20 cellular contexts compared by ENCODE assay signal in the genomic region with DNA sequence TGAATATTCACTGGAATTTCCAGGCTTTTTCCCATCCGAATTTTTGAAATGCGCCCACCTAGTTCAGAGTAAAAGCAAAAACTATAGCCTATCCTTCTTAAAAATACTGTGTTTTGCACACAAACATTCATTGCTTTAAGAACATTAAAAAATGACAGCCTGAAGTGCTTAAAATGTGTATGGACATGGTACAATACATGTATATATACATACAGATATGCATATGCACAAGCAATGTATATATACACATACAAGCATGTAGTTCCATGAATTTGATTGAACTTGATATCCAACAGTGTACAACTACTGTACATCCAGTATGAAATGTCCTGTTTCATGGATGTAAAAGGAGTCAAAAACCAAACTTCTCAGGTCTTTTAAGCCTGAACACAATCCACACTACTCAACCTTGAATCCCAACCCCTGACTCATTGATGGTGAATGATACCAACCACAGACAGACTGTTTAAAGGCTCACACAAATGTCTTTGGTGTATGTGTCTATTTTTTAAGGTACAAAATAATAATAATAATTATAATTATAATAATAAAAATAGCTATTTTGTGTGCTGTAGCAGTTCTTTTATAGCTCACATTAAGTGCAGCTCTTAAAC. TPM values are rescaled to one million over a fixed set of nuclear protein-coding genes. Genes with fewer than 3 reads are reported as not detected.
"Had no signal": no experiment of that assay in that cellular context is flagged by ENCODE, and none has a peak within 500 bp of the region (broad histone marks: within the 10 kb centered on the region; RNA-seq: fewer than 3 reads in every experiment).

No MANE protein-coding gene starts in this region.

- H3K27me3 Mint-ChIP-seq: activated CD4-positive, alpha-beta memory T cell treated with anti-CD3 and anti-CD28 coated beads, Interleukin-2, amount 10 ng/mL, durations not matched to agents 7 days and 5 days; activated naive CD4-positive, alpha-beta T cell treated with anti-CD3 and anti-CD28 coated beads, Interleukin-2, amount 50 U/mL, for 24 hours; activated T-cell treated with anti-CD3 and anti-CD28 coated beads, Interleukin-2, amount 50 U/mL, for 24 hours had no signal

- ATAC-seq: activated CD4-positive, alpha-beta T cell treated with anti-CD3 and anti-CD28 coated beads for 36 hours; body of pancreas; psoas muscle; right lobe of liver had no signal

- H3K9me3 Mint-ChIP-seq: activated CD4-positive, alpha-beta memory T cell treated with anti-CD3 and anti-CD28 coated beads, Interleukin-2, amount 10 ng/mL, durations not matched to agents 7 days and 5 days; activated naive CD4-positive, alpha-beta T cell treated with anti-CD3 and anti-CD28 coated beads, Interleukin-2, amount 50 U/mL, for 24 hours; activated T-cell treated with anti-CD3 and anti-CD28 coated beads, Interleukin-2, amount 50 U/mL, for 24 hours; nephron had no signal

- H3K27me3 ChIP-seq: adrenal gland, body of pancreas, esophagus squamous epithelium, right lobe of liver, spleen, stomach had no signal

- H3K27ac Mint-ChIP-seq: activated CD4-positive, alpha-beta memory T cell treated with anti-CD3 and anti-CD28 coated beads, Interleukin-2, amount 10 ng/mL, durations not matched to agents 7 days and 5 days; activated CD4-positive, alpha-beta T cell treated with anti-CD3 and anti-CD28 coated beads for 36 hours; activated naive CD4-positive, alpha-beta T cell treated with anti-CD3 and anti-CD28 coated beads, Interleukin-2, amount 50 U/mL, for 24 hours; activated T-cell treated with anti-CD3 and anti-CD28 coated beads, Interleukin-2, amount 50 U/mL, for 24 hours; nephron had no signal

- H3K36me3 ChIP-seq: adrenal gland, right lobe of liver had no signal

- H3K27ac ChIP-seq: adrenal gland, body of pancreas, esophagus squamous epithelium, psoas muscle, right lobe of liver, spleen, stomach, thoracic aorta had no signal

- H3K4me3 Mint-ChIP-seq: activated CD4-positive, alpha-beta memory T cell treated with anti-CD3 and anti-CD28 coated beads, Interleukin-2, amount 10 ng/mL, durations not matched to agents 7 days and 5 days; activated CD4-positive, alpha-beta T cell treated with anti-CD3 and anti-CD28 coated beads for 36 hours; activated naive CD4-positive, alpha-beta T cell treated with anti-CD3 and anti-CD28 coated beads, Interleukin-2, amount 50 U/mL, for 24 hours; activated T-cell treated with anti-CD3 and anti-CD28 coated beads, Interleukin-2, amount 50 U/mL, for 24 hours; nephron had no signal

- DNase-seq: activated CD4-positive, alpha-beta memory T cell treated with anti-CD3 and anti-CD28 coated beads, Interleukin-2, amount 10 ng/mL, durations not matched to agents 7 days and 5 days; activated CD4-positive, alpha-beta T cell treated with anti-CD3 and anti-CD28 coated beads for 36 hours; activated T-cell treated with anti-CD3 and anti-CD28 coated beads, Interleukin-2, amount 50 U/mL, for 24 hours; adrenal gland; body of pancreas; central memory CD4-positive, alpha-beta T cell; cortex of kidney; effector CD4-positive, alpha-beta T cell; esophagus squamous epithelium; foreskin melanocyte; kidney glomerular epithelial cell; occipital lobe; psoas muscle; right lobe of liver; spleen; stomach; T-helper 1 cell had no signal

- H3K4me1 ChIP-seq: adrenal gland, body of pancreas, psoas muscle had no signal

- H3K36me3 Mint-ChIP-seq: activated naive CD4-positive, alpha-beta T cell treated with anti-CD3 and anti-CD28 coated beads, Interleukin-2, amount 50 U/mL, for 24 hours had no signal

- H3K4me3 ChIP-seq: adrenal gland, body of pancreas, esophagus squamous epithelium, psoas muscle, right lobe of liver, spleen, stomach, thoracic aorta had no signal

- H3K9me3 ChIP-seq: body of pancreas, esophagus squamous epithelium, psoas muscle, right lobe of liver, spleen, stomach, thoracic aorta had no signal

- H3K4me1 Mint-ChIP-seq: activated CD4-positive, alpha-beta memory T cell treated with anti-CD3 and anti-CD28 coated beads, Interleukin-2, amount 10 ng/mL, durations not matched to agents 7 days and 5 days; activated CD4-positive, alpha-beta T cell treated with anti-CD3 and anti-CD28 coated beads for 36 hours; activated naive CD4-positive, alpha-beta T cell treated with anti-CD3 and anti-CD28 coated beads, Interleukin-2, amount 50 U/mL, for 24 hours had no signal

RNA-seq across cellular contexts. Expression of a gene that starts 14.8 kb away (rescaled TPM):
- total RNA-seq: activated CD4-positive, alpha-beta memory T cell treated with anti-CD3 and anti-CD28 coated beads, Interleukin-2, amount 10 ng/mL, durations not matched to agents 7 days and 5 days; activated CD4-positive, alpha-beta T cell treated with anti-CD3 and anti-CD28 coated beads for 36 hours had no signal
